In the genomic region with DNA sequence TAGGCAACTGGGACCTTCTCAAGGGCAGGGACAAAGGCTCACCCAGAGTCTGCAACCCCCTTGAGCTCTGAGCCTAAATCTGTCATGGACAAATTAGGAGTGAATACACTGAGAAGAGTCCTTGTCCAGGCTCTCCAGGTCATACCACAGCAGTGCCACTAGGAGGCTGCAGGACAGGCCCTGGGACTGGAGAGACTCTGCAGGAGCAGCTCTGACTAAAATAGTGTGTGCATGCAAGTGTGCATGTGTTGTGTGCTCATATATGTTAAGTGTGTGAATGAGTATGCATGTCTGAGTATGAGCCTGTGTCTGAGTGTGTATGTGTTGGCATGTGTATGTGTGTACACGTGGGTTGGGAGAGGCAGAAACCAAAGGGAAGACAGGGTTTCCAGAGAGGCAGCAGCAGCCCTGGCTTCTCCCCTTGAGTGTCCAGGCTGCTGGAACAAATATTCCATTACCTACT, we compare ENCODE assay signal across 1 cellular context.
TF ChIP-seq lines count a peak whose summit lies in the region.

No MANE protein-coding gene starts in this region.

TF ChIP-seq in Ishikawa, 13 proteins besides CTCF, POLR2A, EP300 and RAD21 (continued from another document):
- TF ChIP-seq REST (IDR thresholded peaks at IDR 0.05; ENCODE audit: low read depth) (no peak), FOXM1 (IDR thresholded peaks at IDR 0.05; ENCODE audit: borderline replicate concordance, low read depth) (no peak), TCF12 (IDR thresholded peaks at IDR 0.05; ENCODE audit: low read depth) (no peak)
TF ChIP-seq in Ishikawa: peak in this region for 0.
